15 cellular contexts compared by ENCODE assay signal in genomic region chr5:110663525-110663924, GRCh38.
DNase-seq lines count a peak whose midpoint lies in the region; ATAC-seq and TF ChIP-seq lines count a peak whose summit lies in the region.
"Had no signal": no experiment of that assay in that cellular context is flagged by ENCODE, and none has a peak within 500 bp of the region (broad histone marks: within the 10 kb centered on the region; RNA-seq: fewer than 3 reads in every experiment).

No MANE protein-coding gene starts in this region.

- H3K27ac ChIP-seq in neural progenitor cell = no peak overlapping the region
- H3K27ac ChIP-seq: cardiac muscle cell, right atrium auricular region, upper lobe of right lung had no signal

- H3K9ac ChIP-seq in neural progenitor cell = no peak overlapping the region

- no peaks in the 10 kb centered on the region for H3K27me3 Mint-ChIP-seq in neural progenitor cell (ENCODE audit: insufficient read depth, low read depth)

- H3K4me3 Mint-ChIP-seq in neural progenitor cell = no peak overlapping the region

- no peaks in the 10 kb centered on the region for H3K4me1 Mint-ChIP-seq in neural progenitor cell

- H3K9me3 Mint-ChIP-seq in neural progenitor cell = no peaks in the 10 kb centered on the region
- H3K9me3 Mint-ChIP-seq: activated T-helper 2 cell treated with anti-CD3 and anti-CD28 coated beads, Interferon-gamma antibody, Interleukin-2, Interleukin-4, amounts not matched to agents 10 μg/mL and 5 μg/mL and 100 μg/mL, durations not matched to agents 14 hours and 24 hours and 36 hours had no signal

- ATAC-seq in GM19463 (IDR thresholded peaks at IDR 0.05; ENCODE audit: unreplicated experiment) (peak; percentile 75), HG02943 (IDR thresholded peaks at IDR 0.05; ENCODE audit: low read depth, unreplicated experiment) (peak; percentile 86)
- ATAC-seq: upper lobe of right lung had no signal

- H3K4me1 ChIP-seq in neural progenitor cell = peaks cover 15% of the 10 kb centered on the region
- H3K4me1 ChIP-seq: right atrium auricular region, upper lobe of right lung had no signal

- H3K9me3 ChIP-seq in neural progenitor cell (ENCODE audit: low read depth) = no peaks in the 10 kb centered on the region
- H3K9me3 ChIP-seq: right atrium auricular region, upper lobe of right lung had no signal

- H3K4me3 ChIP-seq in GM12864 (ENCODE audit: low read depth, low read length) (no peak overlapping the region), neural progenitor cell (no peak overlapping the region)
- H3K4me3 ChIP-seq: cardiac muscle cell, right atrium auricular region, upper lobe of right lung had no signal

- no peak overlapping the region for H3K4me2 ChIP-seq in neural progenitor cell

- no peak overlapping the region for H2AFZ ChIP-seq in neural progenitor cell (replicated peaks)

- TF ChIP-seq CTCF in GM12864 (IDR thresholded peaks at IDR 0.05; ENCODE audit: low read depth, low read length, missing control alignments) = no peak
- TF ChIP-seq CTCF in neural progenitor cell (IDR thresholded peaks at IDR 0.05) = no peak

- no peaks in the 10 kb centered on the region for H3K36me3 Mint-ChIP-seq in neural progenitor cell

- peak; percentile 24 for DNase-seq in GM12864 (ENCODE audit: low read depth)
- DNase-seq in Kasumi-1 (lab: John Stamatoyannopoulos, UW) = peak; percentile 17 to 33
- no peak for DNase-seq in stimulated activated naive CD4-positive, alpha-beta T cell (lab: John Stamatoyannopoulos, UW)
- no peak for DNase-seq in cerebellar cortex (ENCODE audit: low spot score)
- no peak for DNase-seq in neural progenitor cell (ENCODE audit: low spot score)
- no peak for DNase-seq in NCI-H1417 (lab: John Stamatoyannopoulos, UW)
- DNase-seq: activated CD4-positive, CD25-positive, alpha-beta regulatory T cell; DMS79 treated with DMSO at 0.1 percent for 48 hours; erythroblast; upper lobe of right lung had no signal

- H3K27ac Mint-ChIP-seq in neural progenitor cell = no peak overlapping the region
- H3K27ac Mint-ChIP-seq: activated T-helper 2 cell treated with anti-CD3 and anti-CD28 coated beads, Interferon-gamma antibody, Interleukin-2, Interleukin-4, amounts not matched to agents 10 μg/mL and 5 μg/mL and 100 μg/mL, durations not matched to agents 14 hours and 24 hours and 36 hours had no signal

- no peaks in the 10 kb centered on the region for H3K79me2 ChIP-seq in neural progenitor cell (ENCODE audit: low read depth)

- no peaks in the 10 kb centered on the region for H3F3A ChIP-seq in neural progenitor cell (ENCODE audit: low read depth)

- no peaks in the 10 kb centered on the region for H4K20me1 ChIP-seq in neural progenitor cell (ENCODE audit: low read depth)

- H3K36me3 ChIP-seq in neural progenitor cell = no peaks in the 10 kb centered on the region
- H3K36me3 ChIP-seq: cardiac muscle cell, right atrium auricular region, upper lobe of right lung had no signal

- H3K27me3 ChIP-seq in neural progenitor cell = no peaks in the 10 kb centered on the region
- H3K27me3 ChIP-seq: cardiac muscle cell, right atrium auricular region, upper lobe of right lung had no signal

Comparison
In these comparisons a context has a peak if more than half of its experiments do, and no peak if none do; other contexts are left out.
1. DNase-seq: peak in GM12864 (single experiment) and Kasumi-1 (2 of 2); none in stimulated activated naive CD4-positive, alpha-beta T cell (0 of 6), cerebellar cortex (single experiment), neural progenitor cell (single experiment) and NCI-H1417 (0 of 3).